2 cellular contexts compared by ENCODE assay signal in the genomic region with DNA sequence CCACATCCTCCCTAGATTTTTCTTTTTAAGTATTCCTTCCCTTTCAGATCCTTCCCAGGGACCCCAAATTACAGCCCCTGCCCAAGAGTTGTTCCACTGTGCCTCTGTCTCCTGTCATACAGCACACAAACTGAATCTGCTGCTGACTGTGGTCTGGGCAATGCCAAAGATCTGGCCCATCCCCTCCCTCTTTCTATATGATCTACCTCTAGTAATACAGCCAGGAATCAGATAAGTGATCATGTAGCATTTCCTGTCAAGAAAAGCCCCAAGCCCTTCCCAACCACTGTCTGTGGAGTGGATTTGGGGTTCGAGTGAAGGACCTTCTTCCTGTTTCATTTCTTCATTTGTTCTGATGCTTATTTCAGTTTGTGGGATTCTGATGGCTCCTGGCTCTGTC.
A peak's percentile ranks its signal among the peaks of the same experiment; 100 is the strongest.
TF ChIP-seq lines count a peak whose summit lies in the region.

No MANE protein-coding gene starts in this region.

TF ChIP-seq in SK-N-SH treated with all-trans-retinoic acid at 6 μM for 48 hours, 23 proteins besides CTCF, POLR2A, EP300 and RAD21:
- TF ChIP-seq BACH2 (CRISPR knock-in tag; IDR thresholded peaks at IDR 0.05; ENCODE audit: borderline replicate concordance) (no peak), POU6F1 (CRISPR knock-in tag; IDR thresholded peaks at IDR 0.05; ENCODE audit: borderline replicate concordance, low read depth) (no peak), ZNF70 (CRISPR knock-in tag; IDR thresholded peaks at IDR 0.05) (peak; percentile 100)

TF ChIP-seq in SK-N-SH, 30 proteins besides CTCF, POLR2A, EP300 and RAD21 (continued from another document):
- TF ChIP-seq EZH2phosphoT487 (IDR thresholded peaks at IDR 0.05; ENCODE audit: borderline replicate concordance, low read depth): no peak
- no peak for TF ChIP-seq PBX3 (IDR thresholded peaks at IDR 0.05)
- no peak for TF ChIP-seq GATA2 (CRISPR knock-in tag; IDR thresholded peaks at IDR 0.05)
- no peak for TF ChIP-seq YY1 (IDR thresholded peaks at IDR 0.05; ENCODE audit: low read depth)
- no peak for TF ChIP-seq CHD2 (IDR thresholded peaks at IDR 0.05; ENCODE audit: low read length, partially characterized antibody)
- TF ChIP-seq IRF3 (IDR thresholded peaks at IDR 0.05; ENCODE audit: low read depth, low read length): no peak
- TF ChIP-seq GABPA (IDR thresholded peaks at IDR 0.05; ENCODE audit: low read depth): no peak
- TF ChIP-seq ELF1 (IDR thresholded peaks at IDR 0.05): no peak
- TF ChIP-seq USF2 (IDR thresholded peaks at IDR 0.05; ENCODE audit: borderline replicate concordance, low read depth, low read length): no peak
- TF ChIP-seq FOSL2 (IDR thresholded peaks at IDR 0.05; ENCODE audit: borderline replicate concordance, low read depth): no peak
- no peak for TF ChIP-seq NFIC (IDR thresholded peaks at IDR 0.05; ENCODE audit: borderline replicate concordance)
- no peak for TF ChIP-seq SMC3 (IDR thresholded peaks at IDR 0.05; ENCODE audit: low read depth, low read length)
- TF ChIP-seq, protein P1, sequence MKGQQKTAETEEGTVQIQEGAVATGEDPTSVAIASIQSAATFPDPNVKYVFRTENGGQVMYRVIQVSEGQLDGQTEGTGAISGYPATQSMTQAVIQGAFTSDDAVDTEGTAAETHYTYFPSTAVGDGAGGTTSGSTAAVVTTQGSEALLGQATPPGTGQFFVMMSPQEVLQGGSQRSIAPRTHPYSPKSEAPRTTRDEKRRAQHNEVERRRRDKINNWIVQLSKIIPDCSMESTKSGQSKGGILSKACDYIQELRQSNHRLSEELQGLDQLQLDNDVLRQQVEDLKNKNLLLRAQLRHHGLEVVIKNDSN (IDR thresholded peaks at IDR 0.05; ENCODE audit: borderline replicate concordance, low read depth): no peak
